Comparison of ENCODE assay signal across 24 cellular contexts in genomic region chr3:24227635-24228034, GRCh38.
A peak's percentile ranks its signal among the peaks of the same experiment; 100 is the strongest.
DNase-seq lines count a peak whose midpoint lies in the region; ATAC-seq, FAIRE-seq and TF ChIP-seq lines count a peak whose summit lies in the region.
"Had no signal": no experiment of that assay in that cellular context is flagged by ENCODE, and none has a peak within 500 bp of the region (broad histone marks: within the 10 kb centered on the region; RNA-seq: fewer than 3 reads in every experiment).

No MANE protein-coding gene starts in this region.

- TF ChIP-seq POLR2A in HepG2 (IDR thresholded peaks at IDR 0.05; ENCODE audit: insufficient read depth in 1 of 2, low read depth in 2 of 2, low read length in 2 of 2) (no peak), right lobe of liver (IDR thresholded peaks at IDR 0.05) (no peak)

- CTCF ChIA-PET in HepG2 (lab: Yijun Ruan, JAX; ENCODE audit: low intra/inter-chr PET ratio, low total read pairs) = no interaction called here
- CTCF ChIA-PET in activated CD4-positive, alpha-beta memory T cell treated with anti-CD3 and anti-CD28 coated beads, Interleukin-2, amount 10 ng/mL, durations not matched to agents 7 days and 5 days (lab: Charles Lee) = no interaction called here

- no TSS peak for BruUV-seq in HepG2 (replicated peaks; lab: Mats Ljungman, UMichigan)

- no peaks in the 10 kb centered on the region for H3F3A ChIP-seq in neural progenitor cell (ENCODE audit: low read depth)

- intact Hi-C loops in HepG2 (cut with micrococcal nuclease; ENCODE audit: unreplicated experiment) = no loop called here
- intact Hi-C loops in right lobe of liver (cut with DNase I) = no loop called here
- intact Hi-C loops in left colon (cut with DNase I, micrococcal nuclease) = no loop called here

- H3K27ac ChIP-seq in HepG2 (ENCODE audit: extremely low read length, insufficient read depth, low read length) = no peak overlapping the region
- H3K27ac ChIP-seq in right lobe of liver = no peak overlapping the region
- H3K27ac ChIP-seq in neural progenitor cell = no peak overlapping the region
- H3K27ac ChIP-seq: BLaER1 treated with 17β-estradiol and CSF1 and Interleukin-3, amounts not matched to agents 10 nM and 100 nM; C4-2B had no signal

- peaks cover 2% of the 10 kb centered on the region for H3K27me3 Mint-ChIP-seq in neural progenitor cell (ENCODE audit: insufficient read depth, low read depth)
- H3K27me3 Mint-ChIP-seq in activated CD4-positive, alpha-beta memory T cell treated with anti-CD3 and anti-CD28 coated beads, Interleukin-2, amount 10 ng/mL, durations not matched to agents 7 days and 5 days = no peaks in the 10 kb centered on the region

- no peak overlapping the region for H2AFZ ChIP-seq in HepG2 (ENCODE audit: low read length)
- H2AFZ ChIP-seq in neural progenitor cell (replicated peaks) = no peak overlapping the region

- WGBS in HepG2 (ENCODE audit: low lambda C conversion rate) = 90% methylated on average over 3 of the region's 3 CpGs
- 77% methylated on average over 3 of the region's 3 CpGs for WGBS in right lobe of liver (ENCODE audit: insufficient coverage, low coverage, low lambda C conversion rate, missing lambda C conversion rate)

- H3K4me2 ChIP-seq in HepG2 (ENCODE audit: low read depth, low read length) = no peak overlapping the region
- no peak overlapping the region for H3K4me2 ChIP-seq in neural progenitor cell
- H3K4me2 ChIP-seq: BLaER1 treated with 17β-estradiol and CSF1 and Interleukin-3, amounts not matched to agents 10 nM and 100 nM had no signal

- POLR2A ChIA-PET in HepG2 (lab: Yijun Ruan, JAX) = no interaction called here
- POLR2A ChIA-PET in activated CD4-positive, alpha-beta memory T cell treated with anti-CD3 and anti-CD28 coated beads, Interleukin-2, amount 10 ng/mL, durations not matched to agents 7 days and 5 days (lab: Charles Lee) = no interaction called here

- H3K4me1 ChIP-seq in HepG2 (ENCODE audit: insufficient read depth, low read length) = peaks cover 9% of the 10 kb centered on the region; the same call in 1 of the 2 replicates
- no peaks in the 10 kb centered on the region for H3K4me1 ChIP-seq in right lobe of liver
- H3K4me1 ChIP-seq in neural progenitor cell = no peaks in the 10 kb centered on the region
- H3K4me1 ChIP-seq: Caco-2 had no signal

- H3K79me2 ChIP-seq in HepG2 (ENCODE audit: insufficient read depth, low read length) (no peaks in the 10 kb centered on the region), neural progenitor cell (ENCODE audit: low read depth) (no peaks in the 10 kb centered on the region)

- no peak for TF ChIP-seq RAD21 in HepG2 (CRISPR knock-in tag; IDR thresholded peaks at IDR 0.05)

- H3K9me3 ChIP-seq in HepG2 (ENCODE audit: low read length) (no peaks in the 10 kb centered on the region), right lobe of liver (no peaks in the 10 kb centered on the region), neural progenitor cell (ENCODE audit: low read depth) (no peaks in the 10 kb centered on the region)
- H3K9me3 ChIP-seq: Caco-2 had no signal

- DNase-seq in NCI-H146 (lab: John Stamatoyannopoulos, UW) (peak; percentile 52), NCI-H146 treated with DMSO at 0.1 percent for 48 hours (lab: John Stamatoyannopoulos, UW; ENCODE audit: unreplicated experiment) (no peak), HepG2 (ENCODE audit: low spot score) (no peak), right lobe of liver (no peak), left colon (no peak), neural progenitor cell (ENCODE audit: low spot score) (peak; percentile 11), Ammon's horn (ENCODE audit: low spot score) (no peak)
- no peak for DNase-seq in activated CD4-positive, alpha-beta memory T cell treated with anti-CD3 and anti-CD28 coated beads, Interleukin-2, amount 10 ng/mL, durations not matched to agents 7 days and 5 days
- DNase-seq: 8988T; ACHN; Caco-2; Calu3; CD4-positive, alpha-beta T cell; CD8-positive, alpha-beta T cell; DMS79 treated with DMSO at 0.1 percent for 48 hours; GF-D8 had no signal

- TF ChIP-seq CTCF in HepG2 (CRISPR knock-in tag; IDR thresholded peaks at IDR 0.05) (no peak), right lobe of liver (IDR thresholded peaks at IDR 0.05) (no peak), neural progenitor cell (IDR thresholded peaks at IDR 0.05) (no peak)

- no peaks in the 10 kb centered on the region for H3K36me3 Mint-ChIP-seq in neural progenitor cell
- H3K36me3 Mint-ChIP-seq in activated CD4-positive, alpha-beta memory T cell treated with anti-CD3 and anti-CD28 coated beads, Interleukin-2, amount 10 ng/mL, durations not matched to agents 7 days and 5 days (ENCODE audit: low read depth) = no peaks in the 10 kb centered on the region
- H3K36me3 Mint-ChIP-seq: CD8-positive, alpha-beta T cell had no signal

- H3K4me3 ChIP-seq in HepG2 (replicated peaks in 1 of 3; ENCODE audit: insufficient read depth in 1 of 3, low read depth in 2 of 3, low read length in 3 of 3) (no peak overlapping the region), right lobe of liver (no peak overlapping the region), neural progenitor cell (no peak overlapping the region)
- H3K4me3 ChIP-seq: BLaER1 treated with 17β-estradiol and CSF1 and Interleukin-3, amounts not matched to agents 10 nM and 100 nM had no signal

- H3K27me3 ChIP-seq in HepG2 (ENCODE audit: control insufficient read depth in 1 of 2, insufficient read depth in 2 of 2, low read length in 2 of 2) (no peaks in the 10 kb centered on the region), right lobe of liver (no peaks in the 10 kb centered on the region), neural progenitor cell (no peaks in the 10 kb centered on the region)
- H3K27me3 ChIP-seq: BLaER1 treated with 17β-estradiol and CSF1 and Interleukin-3, amounts not matched to agents 10 nM and 100 nM had no signal

- ATAC-seq in HepG2 (no peak), right lobe of liver (no peak), left colon (peak; percentile 89)
- ATAC-seq: CD8-positive, alpha-beta T cell had no signal

- H3K27ac Mint-ChIP-seq in neural progenitor cell = no peak overlapping the region
- no peak overlapping the region for H3K27ac Mint-ChIP-seq in activated CD4-positive, alpha-beta memory T cell treated with anti-CD3 and anti-CD28 coated beads, Interleukin-2, amount 10 ng/mL, durations not matched to agents 7 days and 5 days
- H3K27ac Mint-ChIP-seq: B cell; CD4-positive, alpha-beta T cell; CD8-positive, alpha-beta T cell had no signal

- in situ Hi-C loops in HepG2 (cut with HindIII; ENCODE audit: extremely low pct_ligation_motif_present, low pct_unique_long_range_greater_than_20kb) = no loop called here

- no peak for FAIRE-seq in HepG2 (lab: Jason Lieb, UNC)
- FAIRE-seq: A204.1, D721Med, G401.6, GM12891, GM19239 had no signal

- H3K9ac ChIP-seq in HepG2 (ENCODE audit: insufficient read depth, low read depth, low read length) = no peak overlapping the region
- no peak overlapping the region for H3K9ac ChIP-seq in neural progenitor cell
- H3K9ac ChIP-seq: BLaER1 treated with 17β-estradiol and CSF1 and Interleukin-3, amounts not matched to agents 10 nM and 100 nM had no signal

- H4K20me1 ChIP-seq in HepG2 (ENCODE audit: insufficient read depth, low read length) (no peaks in the 10 kb centered on the region), neural progenitor cell (ENCODE audit: low read depth) (no peaks in the 10 kb centered on the region)
- H4K20me1 ChIP-seq: BLaER1 treated with 17β-estradiol and CSF1 and Interleukin-3, amounts not matched to agents 10 nM and 100 nM had no signal

- no peak overlapping the region for H3K4me3 Mint-ChIP-seq in neural progenitor cell
- no peak overlapping the region for H3K4me3 Mint-ChIP-seq in activated CD4-positive, alpha-beta memory T cell treated with anti-CD3 and anti-CD28 coated beads, Interleukin-2, amount 10 ng/mL, durations not matched to agents 7 days and 5 days
- H3K4me3 Mint-ChIP-seq: B cell; CD4-positive, alpha-beta T cell; CD8-positive, alpha-beta T cell had no signal

- H3K36me3 ChIP-seq in HepG2 (replicated peaks in 1 of 2; ENCODE audit: control insufficient read depth in 1 of 2, insufficient read depth in 2 of 2, low read length in 2 of 2) (peaks cover 1 to 17% of the 10 kb centered on the region in 2 experiments; a peak in 4 of 5 replicates), right lobe of liver (peaks cover 0 to 4% (median 0%) of the 10 kb centered on the region in 4 donors), neural progenitor cell (no peaks in the 10 kb centered on the region)
- H3K36me3 ChIP-seq: BLaER1 treated with 17β-estradiol and CSF1 and Interleukin-3, amounts not matched to agents 10 nM and 100 nM had no signal

- no peaks in the 10 kb centered on the region for H3K9me3 Mint-ChIP-seq in neural progenitor cell
- no peaks in the 10 kb centered on the region for H3K9me3 Mint-ChIP-seq in activated CD4-positive, alpha-beta memory T cell treated with anti-CD3 and anti-CD28 coated beads, Interleukin-2, amount 10 ng/mL, durations not matched to agents 7 days and 5 days
- H3K9me3 Mint-ChIP-seq: CD4-positive, alpha-beta T cell; CD8-positive, alpha-beta T cell had no signal

- peaks cover 8% of the 10 kb centered on the region for H3K4me1 Mint-ChIP-seq in neural progenitor cell
- H3K4me1 Mint-ChIP-seq in activated CD4-positive, alpha-beta memory T cell treated with anti-CD3 and anti-CD28 coated beads, Interleukin-2, amount 10 ng/mL, durations not matched to agents 7 days and 5 days = no peaks in the 10 kb centered on the region

- TF ChIP-seq EP300 in HepG2 (IDR thresholded peaks at IDR 0.05; ENCODE audit: low read depth in 2 of 2, low read length in 2 of 2) (no peak), HepG2 (CRISPR knock-in tag; IDR thresholded peaks at IDR 0.05; ENCODE audit: borderline replicate concordance) (no peak)

TF ChIP-seq in HepG2, 621 proteins besides CTCF, POLR2A, EP300 and RAD21:
- TF ChIP-seq LCORL (IDR thresholded peaks at IDR 0.05) (no peak), LCORL (CRISPR knock-in tag; IDR thresholded peaks at IDR 0.05) (no peak), NR3C1 (CRISPR knock-in tag; IDR thresholded peaks at IDR 0.05) (no peak), RFX1 (IDR thresholded peaks at IDR 0.05) (peak; percentile 35; the same call in 1 of the 2 replicates), TSC22D2 (CRISPR knock-in tag; IDR thresholded peaks at IDR 0.05; ENCODE audit: borderline replicate concordance) (no peak)
TF ChIP-seq in HepG2: peak in this region for 1.

Comparison
In these comparisons a context has a peak if more than half of its experiments do, and no peak if none do; other contexts are left out.
1. DNase-seq: peak in NCI-H146 (single experiment) and neural progenitor cell (single experiment); none in NCI-H146 treated with DMSO at 0.1 percent for 48 hours (single experiment), HepG2 (single experiment), right lobe of liver (0 of 3), left colon (0 of 2), activated CD4-positive, alpha-beta memory T cell treated with anti-CD3 and anti-CD28 coated beads, Interleukin-2, amount 10 ng/mL, durations not matched to agents 7 days and 5 days (single experiment) and Ammon's horn (single experiment).